1 cellular context compared by ENCODE assay signal in the genomic region with DNA sequence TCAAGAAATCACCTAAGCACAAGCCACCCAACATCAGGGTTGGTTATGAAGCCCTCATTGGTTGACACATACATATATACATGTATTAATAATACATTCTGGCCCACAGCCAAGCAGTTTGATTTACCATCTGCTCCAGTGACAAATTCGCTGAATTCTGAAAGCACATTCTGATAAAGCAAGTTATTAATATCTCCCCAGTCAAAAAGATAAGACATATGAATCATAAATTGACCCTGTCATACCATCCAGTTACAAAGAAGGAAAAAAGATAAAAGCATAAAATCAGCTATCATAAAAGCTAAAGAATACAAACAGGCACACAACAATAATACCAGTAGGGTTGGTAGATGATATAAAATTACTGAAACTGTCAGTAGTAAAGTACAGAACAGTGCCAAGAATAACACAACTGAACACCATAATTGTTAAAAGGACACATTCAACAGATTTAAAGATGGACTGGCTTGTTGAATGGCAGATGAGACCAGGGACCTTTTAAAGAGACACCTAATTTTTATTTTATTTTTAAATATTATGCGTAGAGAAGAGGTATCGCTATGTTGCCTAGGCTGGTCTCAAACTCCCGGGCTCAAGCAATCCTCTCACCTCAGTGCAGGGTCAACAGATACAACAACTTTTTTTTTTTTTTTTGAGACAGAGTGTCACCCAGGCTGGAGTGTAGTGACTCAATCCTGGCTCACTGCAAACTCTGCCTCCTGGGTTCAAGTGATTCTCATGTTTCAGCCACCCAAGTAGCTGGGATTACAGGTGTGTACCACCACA.
A peak's percentile ranks its signal among the peaks of the same experiment; 100 is the strongest.
TF ChIP-seq lines count a peak whose summit lies in the region.

No MANE protein-coding gene starts in this region.

TF ChIP-seq in GM12878, 131 proteins besides CTCF, POLR2A, EP300 and RAD21 (continued from another document):
- TF ChIP-seq, protein P1, sequence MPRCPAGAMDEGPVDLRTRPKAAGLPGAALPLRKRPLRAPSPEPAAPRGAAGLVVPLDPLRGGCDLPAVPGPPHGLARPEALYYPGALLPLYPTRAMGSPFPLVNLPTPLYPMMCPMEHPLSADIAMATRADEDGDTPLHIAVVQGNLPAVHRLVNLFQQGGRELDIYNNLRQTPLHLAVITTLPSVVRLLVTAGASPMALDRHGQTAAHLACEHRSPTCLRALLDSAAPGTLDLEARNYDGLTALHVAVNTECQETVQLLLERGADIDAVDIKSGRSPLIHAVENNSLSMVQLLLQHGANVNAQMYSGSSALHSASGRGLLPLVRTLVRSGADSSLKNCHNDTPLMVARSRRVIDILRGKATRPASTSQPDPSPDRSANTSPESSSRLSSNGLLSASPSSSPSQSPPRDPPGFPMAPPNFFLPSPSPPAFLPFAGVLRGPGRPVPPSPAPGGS (IDR thresholded peaks at IDR 0.05; ENCODE audit: borderline replicate concordance, insufficient read depth, low read depth, low read length, poor library complexity, severe bottlenecking), result peak; percentile 18
- TF ChIP-seq POU2F2 (IDR thresholded peaks at IDR 0.05; ENCODE audit: borderline replicate concordance, low read depth, low read length) (0 out of 3 replicates have a peak, but pooled peaks have one; percentile 16), RUNX3 (IDR thresholded peaks at IDR 0.05; ENCODE audit: low read length) (peak; percentile 52; the same call in 1 of the 2 replicates), SIX5 (IDR thresholded peaks at IDR 0.05; ENCODE audit: low read depth, low read length, severe bottlenecking) (no peak), TCF7 (IDR thresholded peaks at IDR 0.05; ENCODE audit: borderline replicate concordance) (peak; percentile 77; the same call in 1 of the 2 replicates), TCF12 (IDR thresholded peaks at IDR 0.05; ENCODE audit: low read depth, low read length) (peak; percentile 30; the same call in 1 of the 2 replicates), CHD4 (IDR thresholded peaks at IDR 0.05) (no peak), ZBED1 (IDR thresholded peaks at IDR 0.05; ENCODE audit: borderline replicate concordance) (peak; percentile 65; the same call in 1 of the 2 replicates), CREM (IDR thresholded peaks at IDR 0.05; ENCODE audit: low read depth) (peak; percentile 56; the same call in 1 of the 2 replicates), NR2C1 (IDR thresholded peaks at IDR 0.05) (no peak)
- TF ChIP-seq, protein P2, sequence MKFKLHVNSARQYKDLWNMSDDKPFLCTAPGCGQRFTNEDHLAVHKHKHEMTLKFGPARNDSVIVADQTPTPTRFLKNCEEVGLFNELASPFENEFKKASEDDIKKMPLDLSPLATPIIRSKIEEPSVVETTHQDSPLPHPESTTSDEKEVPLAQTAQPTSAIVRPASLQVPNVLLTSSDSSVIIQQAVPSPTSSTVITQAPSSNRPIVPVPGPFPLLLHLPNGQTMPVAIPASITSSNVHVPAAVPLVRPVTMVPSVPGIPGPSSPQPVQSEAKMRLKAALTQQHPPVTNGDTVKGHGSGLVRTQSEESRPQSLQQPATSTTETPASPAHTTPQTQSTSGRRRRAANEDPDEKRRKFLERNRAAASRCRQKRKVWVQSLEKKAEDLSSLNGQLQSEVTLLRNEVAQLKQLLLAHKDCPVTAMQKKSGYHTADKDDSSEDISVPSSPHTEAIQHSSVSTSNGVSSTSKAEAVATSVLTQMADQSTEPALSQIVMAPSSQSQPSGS (IDR thresholded peaks at IDR 0.05; ENCODE audit: low read length), result peak; percentile 78; the same call in 1 of the 2 replicates
- TF ChIP-seq, protein P3, sequence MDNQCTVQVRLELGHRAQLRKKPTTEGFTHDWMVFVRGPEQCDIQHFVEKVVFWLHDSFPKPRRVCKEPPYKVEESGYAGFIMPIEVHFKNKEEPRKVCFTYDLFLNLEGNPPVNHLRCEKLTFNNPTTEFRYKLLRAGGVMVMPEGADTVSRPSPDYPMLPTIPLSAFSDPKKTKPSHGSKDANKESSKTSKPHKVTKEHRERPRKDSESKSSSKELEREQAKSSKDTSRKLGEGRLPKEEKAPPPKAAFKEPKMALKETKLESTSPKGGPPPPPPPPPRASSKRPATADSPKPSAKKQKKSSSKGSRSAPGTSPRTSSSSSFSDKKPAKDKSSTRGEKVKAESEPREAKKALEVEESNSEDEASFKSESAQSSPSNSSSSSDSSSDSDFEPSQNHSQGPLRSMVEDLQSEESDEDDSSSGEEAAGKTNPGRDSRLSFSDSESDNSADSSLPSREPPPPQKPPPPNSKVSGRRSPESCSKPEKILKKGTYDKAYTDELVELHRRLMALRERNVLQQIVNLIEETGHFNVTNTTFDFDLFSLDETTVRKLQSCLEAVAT (IDR thresholded peaks at IDR 0.05), result 0 out of 2 replicates have a peak, but pooled peaks have one; percentile 52
TF ChIP-seq in GM12878: peak in this region for 15.
